ENCODE assay signal across 30 cellular contexts in genomic region chr5:181084631-181085195, GRCh38. TPM values are rescaled to one million over a fixed set of nuclear protein-coding genes. Genes with fewer than 3 reads are reported as not detected.
A peak's percentile ranks its signal among the peaks of the same experiment; 100 is the strongest.
DNase-seq lines count a peak whose midpoint lies in the region; ATAC-seq and TF ChIP-seq lines count a peak whose summit lies in the region.
"Had no signal": no experiment of that assay in that cellular context is flagged by ENCODE, and none has a peak within 500 bp of the region (broad histone marks: within the 10 kb centered on the region; RNA-seq: fewer than 3 reads in every experiment).

No MANE protein-coding gene starts in this region.

- H3K4me1 Mint-ChIP-seq in H9 = peaks cover 7 to 15% of the 10 kb centered on the region in 2 experiments; a peak in 3 of 4 replicates
- H3K4me1 Mint-ChIP-seq in endothelial cell (ENCODE audit: unreplicated experiment) = peaks cover 8% of the 10 kb centered on the region
- H3K4me1 Mint-ChIP-seq in activated T-helper 2 cell treated with anti-CD3 and anti-CD28 coated beads, Interferon-gamma antibody, Interleukin-2, Interleukin-4, amounts not matched to agents 10 μg/mL and 5 μg/mL and 100 μg/mL, durations not matched to agents 14 hours and 24 hours and 36 hours (ENCODE audit: low read depth) = no peaks in the 10 kb centered on the region
- H3K4me1 Mint-ChIP-seq in CD4-positive, alpha-beta T cell (ENCODE audit: low read depth) = no peaks in the 10 kb centered on the region

- no peaks in the 10 kb centered on the region for H3K36me3 ChIP-seq in neuronal stem cell (replicated peaks in 1 of 2; ENCODE audit: control insufficient read depth in 2 of 2, insufficient read depth in 2 of 2, low read length in 2 of 2)
- H3K36me3 ChIP-seq: SJSA1 had no signal

- no peak overlapping the region for H3K18ac ChIP-seq in H9 (ENCODE audit: insufficient read length, low read depth, low read length)
- peak overlapping the region; percentile 31 for H3K18ac ChIP-seq in neuronal stem cell (ENCODE audit: low read length)

- H4K20me1 ChIP-seq in H9 (ENCODE audit: control insufficient read depth, insufficient read depth, insufficient read length) = no peaks in the 10 kb centered on the region

- H2BK12ac ChIP-seq in H9 (ENCODE audit: insufficient read length, low read depth, low read length) = no peak overlapping the region
- H2BK12ac ChIP-seq in neuronal stem cell (ENCODE audit: low read length) = no peak overlapping the region

- no peaks in the 10 kb centered on the region for H3K9me3 ChIP-seq in H9 (ENCODE audit: control insufficient read depth, low read depth, low read length)
- H3K9me3 ChIP-seq in neuronal stem cell (replicated peaks in 1 of 2; ENCODE audit: control insufficient read depth in 2 of 2, insufficient read depth in 1 of 2, low read depth in 1 of 2, low read length in 2 of 2) = peaks cover 0 to 3% of the 10 kb centered on the region in 2 donors
- H3K9me3 ChIP-seq in CD4-positive, alpha-beta T cell (ENCODE audit: control insufficient read depth, low read length) = no peaks in the 10 kb centered on the region
- H3K9me3 ChIP-seq: Caco-2, SJSA1 had no signal

- POLR2A ChIA-PET in CD4-positive, alpha-beta T cell (lab: Charles Lee) = no interaction called here

- H3K27me3 ChIP-seq in H9 (ENCODE audit: insufficient read depth, low read length) (no peaks in the 10 kb centered on the region; the same call in 1 of the 2 replicates), neuronal stem cell (ENCODE audit: control insufficient read depth in 3 of 3, insufficient read depth in 3 of 3, low read depth in 1 of 3, low read length in 3 of 3) (peaks cover 0 to 25% (median 10%) of the 10 kb centered on the region in 3 experiments)
- H3K27me3 ChIP-seq in CD4-positive, alpha-beta T cell (ENCODE audit: control insufficient read depth, insufficient read depth, low read length) = peaks cover 29% of the 10 kb centered on the region

- H2AFZ ChIP-seq in H9 (ENCODE audit: low read length) (no peak overlapping the region), neuronal stem cell (ENCODE audit: low read length) (no peak overlapping the region)
- H2AFZ ChIP-seq: PC-9 had no signal

- H2BK120ac ChIP-seq in H9 (ENCODE audit: low read depth, low read length, poor library complexity, severe bottlenecking) (no peak overlapping the region), neuronal stem cell (ENCODE audit: low read depth, low read length) (no peak overlapping the region)

- H3K4me1 ChIP-seq in H9 (ENCODE audit: insufficient read depth, low read length) (0 out of 2 replicates have a peak, but pooled peaks cover 2% of the 10 kb centered on the region), neuronal stem cell (ENCODE audit: control insufficient read depth in 2 of 2, insufficient read depth in 1 of 2, low read depth in 1 of 2, low read length in 2 of 2) (peaks cover 6 to 7% of the 10 kb centered on the region in 2 donors)
- H3K4me1 ChIP-seq: A549, Caco-2, SJSA1 had no signal

- peak overlapping the region; percentile 25 for H3K4me2 ChIP-seq in H9 (ENCODE audit: insufficient read depth, insufficient read length, low read length)
- no peak overlapping the region for H3K4me2 ChIP-seq in neuronal stem cell (ENCODE audit: insufficient read depth, low read length, poor library complexity, severe bottlenecking)
- H3K4me2 ChIP-seq: A549, PC-9 had no signal

- TF ChIP-seq CTCF in H9 (conservative IDR thresholded peaks at IDR 0.05) (no peak), endothelial cell (IDR thresholded peaks at IDR 0.05; ENCODE audit: unreplicated experiment) (no peak)
- TF ChIP-seq CTCF in CD4-positive, alpha-beta T cell (IDR thresholded peaks at IDR 0.05) = no peak

- ATAC-seq in HG02678 (IDR thresholded peaks at IDR 0.05; ENCODE audit: unreplicated experiment) = no peak
- no peak for ATAC-seq in CD4-positive, alpha-beta T cell (ENCODE audit: poor library complexity)
- ATAC-seq: CD8-positive, alpha-beta T cell; HepG2 had no signal

- no peak overlapping the region for H3K27ac ChIP-seq in H9 (ENCODE audit: insufficient read length, low read depth, low read length)
- no peak overlapping the region for H3K27ac ChIP-seq in neuronal stem cell (replicated peaks; ENCODE audit: low read length)
- no peak overlapping the region for H3K27ac ChIP-seq in CD4-positive, alpha-beta T cell (ENCODE audit: low read depth, low read length)
- H3K27ac ChIP-seq: A549, PC-9, SJSA1 had no signal

- H3K23ac ChIP-seq in H9 (ENCODE audit: insufficient read length, low read depth, low read length) (no peak overlapping the region), neuronal stem cell (ENCODE audit: low read depth, low read length, poor library complexity) (no peak overlapping the region)

- H3K4me3 ChIP-seq in neuronal stem cell (ENCODE audit: low read length in 2 of 2) = no peak overlapping the region
- H3K4me3 ChIP-seq: A549, PC-9, SJSA1 had no signal

- H4K5ac ChIP-seq in H9 (ENCODE audit: insufficient read length, low read depth, low read length) = no peak overlapping the region

- no peak overlapping the region for H2BK15ac ChIP-seq in H9 (ENCODE audit: low read depth, low read length)
- H2BK15ac ChIP-seq in neuronal stem cell (ENCODE audit: low read length) = no peak overlapping the region

- no peak overlapping the region for H4K8ac ChIP-seq in H9 (replicated peaks; ENCODE audit: insufficient read length, low read depth, low read length)
- H4K8ac ChIP-seq in neuronal stem cell (ENCODE audit: low read depth, low read length) = peak overlapping the region; percentile 92

- no peak overlapping the region for H3K9ac ChIP-seq in H9 (ENCODE audit: extremely low read depth, insufficient read length, low read length)
- H3K9ac ChIP-seq in neuronal stem cell (ENCODE audit: low read depth, low read length, poor library complexity) = no peak overlapping the region

- no peaks in the 10 kb centered on the region for H3K79me2 ChIP-seq in H9 (ENCODE audit: insufficient read depth, low read length)

- intact Hi-C loops in activated T-helper 2 cell treated with anti-CD3 and anti-CD28 coated beads, Interferon-gamma antibody, Interleukin-2, Interleukin-4, amounts not matched to agents 10 μg/mL and 5 μg/mL and 100 μg/mL, durations not matched to agents 14 hours and 24 hours and 36 hours (cut with micrococcal nuclease) = no loop called here
- intact Hi-C loops in CD4-positive, alpha-beta T cell (cut with DNase I, micrococcal nuclease) = no loop called here

- H4K91ac ChIP-seq in H9 (ENCODE audit: insufficient read length, low read depth, low read length) (no peak overlapping the region), neuronal stem cell (ENCODE audit: low read depth, low read length, poor library complexity) (peak overlapping the region; percentile 17)

- H2BK5ac ChIP-seq in H9 (ENCODE audit: insufficient read length, low read length) = no peak overlapping the region
- H2BK5ac ChIP-seq in neuronal stem cell (ENCODE audit: low read length) = peak overlapping the region; percentile 39

- H3K14ac ChIP-seq in H9 (ENCODE audit: insufficient read depth, low read length) (no peak overlapping the region; the same call in 1 of the 2 replicates), neuronal stem cell (ENCODE audit: low read length) (no peak overlapping the region)

- H3K36me3 Mint-ChIP-seq in H9 (ENCODE audit: insufficient read depth in 1 of 3, low read depth in 3 of 3) = no peaks in the 10 kb centered on the region
- peaks cover 3% of the 10 kb centered on the region for H3K36me3 Mint-ChIP-seq in endothelial cell (ENCODE audit: low read depth, unreplicated experiment)
- no peaks in the 10 kb centered on the region for H3K36me3 Mint-ChIP-seq in activated T-helper 2 cell treated with anti-CD3 and anti-CD28 coated beads, Interferon-gamma antibody, Interleukin-2, Interleukin-4, amounts not matched to agents 10 μg/mL and 5 μg/mL and 100 μg/mL, durations not matched to agents 14 hours and 24 hours and 36 hours (ENCODE audit: low read depth)
- H3K36me3 Mint-ChIP-seq in CD4-positive, alpha-beta T cell (ENCODE audit: low read depth) = no peaks in the 10 kb centered on the region
- H3K36me3 Mint-ChIP-seq: CD8-positive, alpha-beta T cell had no signal

- no peaks in the 10 kb centered on the region for H3K79me1 ChIP-seq in H9 (ENCODE audit: insufficient read depth, low read depth, low read length, poor library complexity, severe bottlenecking)
- no peaks in the 10 kb centered on the region for H3K79me1 ChIP-seq in neuronal stem cell (ENCODE audit: low read depth, low read length)

- no peaks in the 10 kb centered on the region for H3K23me2 ChIP-seq in H9 (ENCODE audit: insufficient read length, low read depth, low read length, poor library complexity, severe bottlenecking)

- H3K27ac Mint-ChIP-seq in H9 (peak overlapping the region in 1 of 3 experiments; percentile 8; a peak in 1 of 7 replicates), endothelial cell (ENCODE audit: unreplicated experiment) (no peak overlapping the region)
- no peak overlapping the region for H3K27ac Mint-ChIP-seq in activated T-helper 2 cell treated with anti-CD3 and anti-CD28 coated beads, Interferon-gamma antibody, Interleukin-2, Interleukin-4, amounts not matched to agents 10 μg/mL and 5 μg/mL and 100 μg/mL, durations not matched to agents 14 hours and 24 hours and 36 hours
- H3K27ac Mint-ChIP-seq in CD4-positive, alpha-beta T cell = no peak overlapping the region
- H3K27ac Mint-ChIP-seq: CD8-positive, alpha-beta T cell had no signal

- H3K4me3 Mint-ChIP-seq in H9 (peak overlapping the region in 1 of 2 experiments; percentile 53; a peak in 2 of 5 replicates), endothelial cell (ENCODE audit: unreplicated experiment) (peak overlapping the region; percentile 70)
- H3K4me3 Mint-ChIP-seq in activated T-helper 2 cell treated with anti-CD3 and anti-CD28 coated beads, Interferon-gamma antibody, Interleukin-2, Interleukin-4, amounts not matched to agents 10 μg/mL and 5 μg/mL and 100 μg/mL, durations not matched to agents 14 hours and 24 hours and 36 hours (ENCODE audit: low read depth) = no peak overlapping the region
- H3K4me3 Mint-ChIP-seq in CD4-positive, alpha-beta T cell = no peak overlapping the region
- H3K4me3 Mint-ChIP-seq: CD8-positive, alpha-beta T cell had no signal

- H3K4ac ChIP-seq in H9 (ENCODE audit: low read depth, low read length) (no peak overlapping the region), neuronal stem cell (ENCODE audit: low read length) (no peak overlapping the region)

- no peak overlapping the region for H3K56ac ChIP-seq in H9 (ENCODE audit: insufficient read length, low read depth, low read length)

- H3T11ph ChIP-seq in H9 (ENCODE audit: low read length) = no peak overlapping the region

- CTCF ChIA-PET in CD4-positive, alpha-beta T cell (lab: Charles Lee) = no interaction called here

- no peak overlapping the region for H2AK5ac ChIP-seq in H9 (ENCODE audit: insufficient read length, low read length)
- H2AK5ac ChIP-seq in neuronal stem cell (ENCODE audit: low read depth, low read length) = peak overlapping the region; percentile 28

- H3K9me3 Mint-ChIP-seq in H9 (no peaks in the 10 kb centered on the region; a peak in 2 of 5 replicates), endothelial cell (ENCODE audit: unreplicated experiment) (peaks cover 3% of the 10 kb centered on the region)
- H3K9me3 Mint-ChIP-seq in activated T-helper 2 cell treated with anti-CD3 and anti-CD28 coated beads, Interferon-gamma antibody, Interleukin-2, Interleukin-4, amounts not matched to agents 10 μg/mL and 5 μg/mL and 100 μg/mL, durations not matched to agents 14 hours and 24 hours and 36 hours = no peaks in the 10 kb centered on the region
- no peaks in the 10 kb centered on the region for H3K9me3 Mint-ChIP-seq in CD4-positive, alpha-beta T cell
- H3K9me3 Mint-ChIP-seq: CD8-positive, alpha-beta T cell had no signal

- H2BK20ac ChIP-seq in H9 (ENCODE audit: low read depth, low read length, poor library complexity, severe bottlenecking) = no peak overlapping the region

- no peak for DNase-seq in H9
- DNase-seq in endothelial cell (ENCODE audit: low spot score) = no peak
- no peak for DNase-seq in neuronal stem cell (ENCODE audit: low spot score)
- no peak for DNase-seq in activated CD4-positive, alpha-beta T cell treated with anti-CD3 and anti-CD28 coated beads for 1 hour
- no peak for DNase-seq in activated T-helper 2 cell treated with anti-CD3 and anti-CD28 coated beads, Interferon-gamma antibody, Interleukin-2, Interleukin-4, amounts not matched to agents 10 μg/mL and 5 μg/mL and 100 μg/mL, durations not matched to agents 14 hours and 24 hours and 36 hours (ENCODE audit: low spot score)
- no peak for DNase-seq in CD4-positive, alpha-beta T cell
- DNase-seq: C1 segment of cervical spinal cord, Caco-2, DMS79, EL, GF-D8, NCI-H1105 treated with DMSO at 0.1 percent for 48 hours, NCI-H146, NCI-H1930, NCI-H2107, NCI-H446 treated with DMSO at 0.1 percent for 48 hours, NCI-H526, NCI-H82, PC-9, Right ventricle myocardium superior, RPMI8226 had no signal

- H3K27me3 Mint-ChIP-seq in H9 (ENCODE audit: low read depth) (peaks cover 60% of the 10 kb centered on the region), endothelial cell (ENCODE audit: unreplicated experiment) (peaks cover 8% of the 10 kb centered on the region)
- H3K27me3 Mint-ChIP-seq in activated T-helper 2 cell treated with anti-CD3 and anti-CD28 coated beads, Interferon-gamma antibody, Interleukin-2, Interleukin-4, amounts not matched to agents 10 μg/mL and 5 μg/mL and 100 μg/mL, durations not matched to agents 14 hours and 24 hours and 36 hours (ENCODE audit: low read depth) = peaks cover 34% of the 10 kb centered on the region
- H3K27me3 Mint-ChIP-seq in CD4-positive, alpha-beta T cell = peaks cover 78% of the 10 kb centered on the region

- no CpG with 5 or more reads among the region's 17 CpGs for WGBS in H9 (ENCODE audit: extremely low coverage, insufficient read length, low lambda C conversion rate)
- WGBS in neuronal stem cell (ENCODE audit: extremely low coverage in 2 of 2, insufficient read length in 2 of 2, insufficient replicate concordance in 1 of 2), 2 donors = no CpG with 5 or more reads among the region's 17 CpGs

RNA-seq across cellular contexts. Expression of gene BTNL9, which starts 44.6 kb away (rescaled TPM):
- total RNA-seq in H9 (2021) = 0.88 and 0.96 TPM in 2 replicates
- total RNA-seq in endothelial cell (ENCODE audit: unreplicated experiment) = 24.3 TPM
- polyA plus RNA-seq in neuronal stem cell (2013, experiment 1 of 2) = 0.11 TPM
- 0.21 TPM for polyA plus RNA-seq in neuronal stem cell (2013, experiment 2 of 2)
- total RNA-seq in activated T-helper 2 cell treated with anti-CD3 and anti-CD28 coated beads, Interferon-gamma antibody, Interleukin-2, Interleukin-4, amounts not matched to agents 10 μg/mL and 5 μg/mL and 100 μg/mL, durations not matched to agents 14 hours and 24 hours and 36 hours = 0.09 TPM in 1 of 2 replicates, not detected in the other
- not detected for total RNA-seq in CD4-positive, alpha-beta T cell
- total RNA-seq: CD8-positive, alpha-beta T cell; LHCN-M2; MCF 10A; PC-9; SJSA1 had no signal
- polyA plus RNA-seq: HepG2 had no signal

RNA-seq across cellular contexts. Expression of gene OR2V1, which starts 46.3 kb away (rescaled TPM):
- total RNA-seq in H9 (2021) (not detected in 2 replicates), endothelial cell (ENCODE audit: unreplicated experiment) (not detected)
- polyA plus RNA-seq in neuronal stem cell (2013, experiment 1 of 2) = not detected
- not detected for polyA plus RNA-seq in neuronal stem cell (2013, experiment 2 of 2)
- total RNA-seq in activated T-helper 2 cell treated with anti-CD3 and anti-CD28 coated beads, Interferon-gamma antibody, Interleukin-2, Interleukin-4, amounts not matched to agents 10 μg/mL and 5 μg/mL and 100 μg/mL, durations not matched to agents 14 hours and 24 hours and 36 hours = not detected in 2 replicates
- total RNA-seq in CD4-positive, alpha-beta T cell = not detected
- total RNA-seq: Caco-2; CD8-positive, alpha-beta T cell; H4; HepG2; HT-29; LHCN-M2; MCF 10A; PC-9; Right ventricle myocardium superior; SJSA1 had no signal
- polyA plus RNA-seq: A549, HepG2 had no signal

Comparison
In these comparisons a context has a peak if more than half of its experiments do, and no peak if none do; other contexts are left out.
1. RNA of gene BTNL9, which starts 44.6 kb away (total RNA-seq): 24.3 TPM in endothelial cell (single experiment); 0.88 to 0.96 TPM in H9, 0.09 TPM in activated T-helper 2 cell treated with anti-CD3 and anti-CD28 coated beads, Interferon-gamma antibody, Interleukin-2, Interleukin-4, amounts not matched to agents 10 μg/mL and 5 μg/mL and 100 μg/mL, durations not matched to agents 14 hours and 24 hours and 36 hours and not detected in CD4-positive, alpha-beta T cell; every median in the first group is over 10 times any median in the second.